Comparison of ENCODE assay signal across 9 cellular contexts in genomic region chr12:116060765-116061164, GRCh38.
DNase-seq lines count a peak whose midpoint lies in the region; ATAC-seq and TF ChIP-seq lines count a peak whose summit lies in the region.
"Had no signal": no experiment of that assay in that cellular context is flagged by ENCODE, and none has a peak within 500 bp of the region (broad histone marks: within the 10 kb centered on the region; RNA-seq: fewer than 3 reads in every experiment).

No MANE protein-coding gene starts in this region.

- H3K36me3 ChIP-seq in BE2C = no peaks in the 10 kb centered on the region
- H3K36me3 ChIP-seq: thoracic aorta had no signal

- no peak for TF ChIP-seq CTCF in BE2C (IDR thresholded peaks at IDR 0.05; ENCODE audit: low read depth, low read length)

- DNase-seq in T-helper 17 cell (no peak), sciatic nerve (ENCODE audit: low spot score) (no peak), BE2C (no peak), NCI-H1105 treated with DMSO at 0.1 percent for 48 hours (lab: John Stamatoyannopoulos, UW) (no peak)
- DNase-seq: activated gamma-delta T cell had no signal

- H3K4me1 ChIP-seq in BE2C = peaks cover 3% of the 10 kb centered on the region; the same call in 1 of the 2 replicates

- H3K36me3 Mint-ChIP-seq in T-helper 17 cell (ENCODE audit: low read depth) = no peaks in the 10 kb centered on the region

- peak overlapping the region; percentile 53 for H3K27ac Mint-ChIP-seq in T-helper 17 cell

- peak overlapping the region; percentile 77 for H3K4me3 Mint-ChIP-seq in T-helper 17 cell

- H3K4me1 Mint-ChIP-seq in T-helper 17 cell = peaks cover 16% of the 10 kb centered on the region

- H3K27me3 Mint-ChIP-seq in T-helper 17 cell = no peaks in the 10 kb centered on the region

- H3K4me3 ChIP-seq in BE2C (ENCODE audit: low read depth, low read length) = no peak overlapping the region
- H3K4me3 ChIP-seq: thoracic aorta had no signal

- intact Hi-C loops in sciatic nerve (cut with DNase I) = no loop called here

- no peaks in the 10 kb centered on the region for H3K9me3 ChIP-seq in T-helper 17 cell (ENCODE audit: control insufficient read depth, low read length, poor library complexity, severe bottlenecking)
- H3K9me3 ChIP-seq in BE2C = no peaks in the 10 kb centered on the region
- H3K9me3 ChIP-seq: thoracic aorta had no signal

- H3K27me3 ChIP-seq in BE2C = no peaks in the 10 kb centered on the region

- ATAC-seq in GM18909 (IDR thresholded peaks at IDR 0.05; ENCODE audit: poor library complexity, unreplicated experiment) (peak; percentile 87), HG02938 (IDR thresholded peaks at IDR 0.05; ENCODE audit: unreplicated experiment) (peak; percentile 94), T-helper 17 cell (peak; percentile 79), sciatic nerve (peak; percentile 13), HG03571 (IDR thresholded peaks at IDR 0.05; ENCODE audit: unreplicated experiment) (no peak)
